ENCODE assay signal across 2 cellular contexts in genomic region chr15:100206643-100207042, GRCh38.
TF ChIP-seq lines count a peak whose summit lies in the region.

No MANE protein-coding gene starts in this region.

TF ChIP-seq in GM23338, 12 proteins besides CTCF, POLR2A, EP300 and RAD21:
- no peak for TF ChIP-seq JUNB (IDR thresholded peaks at IDR 0.05; ENCODE audit: unreplicated experiment)

TF ChIP-seq in H1, 55 proteins besides CTCF, POLR2A, EP300 and RAD21:
- TF ChIP-seq JUN (IDR thresholded peaks at IDR 0.05; ENCODE audit: low read depth, low read length) (no peak), CEBPB (IDR thresholded peaks at IDR 0.05; ENCODE audit: low read depth, low read length) (no peak), TCF12 (IDR thresholded peaks at IDR 0.05; ENCODE audit: low read depth, low read length) (no peak), CREB1 (IDR thresholded peaks at IDR 0.05) (no peak), RXRA (IDR thresholded peaks at IDR 0.05; ENCODE audit: insufficient read depth, low read depth, low read length) (no peak), EZH2 (IDR thresholded peaks at IDR 0.05; ENCODE audit: low read depth, low read length, severe bottlenecking) (no peak), GTF2F1 (IDR thresholded peaks at IDR 0.05; ENCODE audit: borderline replicate concordance, low read depth, low read length) (no peak), SAP30 (IDR thresholded peaks at IDR 0.05; ENCODE audit: insufficient read depth, insufficient replicate concordance, low read length) (no peak), SIN3A (conservative IDR thresholded peaks at IDR 0.05 in 1 of 2, IDR thresholded peaks at IDR 0.05 in 1 of 2; ENCODE audit: low read depth in 1 of 2, low read length in 2 of 2) (no peak), KDM1A (IDR thresholded peaks at IDR 0.05; ENCODE audit: borderline replicate concordance, low read length) (no peak)
